ENCODE assay signal across 18 cellular contexts in the genomic region with DNA sequence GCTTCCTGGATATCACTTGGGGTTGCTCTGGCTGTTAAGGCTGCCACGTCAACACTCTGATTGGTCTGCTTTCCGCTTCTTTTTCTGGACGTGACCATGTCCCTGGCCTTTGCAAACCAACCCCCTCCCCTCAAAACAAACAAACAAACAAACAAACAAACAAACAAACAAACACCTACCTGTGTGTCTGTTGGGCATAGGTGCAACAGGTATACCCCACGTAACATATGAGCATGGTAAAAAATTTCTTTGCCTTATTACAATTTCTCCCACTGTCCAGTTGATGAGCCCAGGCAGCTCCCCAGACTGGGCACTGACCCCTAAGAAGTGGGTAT.
DNase-seq lines count a peak whose midpoint lies in the region; ATAC-seq and TF ChIP-seq lines count a peak whose summit lies in the region.
"Had no signal": no experiment of that assay in that cellular context is flagged by ENCODE, and none has a peak within 500 bp of the region (broad histone marks: within the 10 kb centered on the region; RNA-seq: fewer than 3 reads in every experiment).

No MANE protein-coding gene starts in this region.

- peak overlapping the region; percentile 24 for H3K27ac Mint-ChIP-seq in dendritic cell treated with granulocyte-macrophage colony-stimulating factor and Interleukin-4, amounts not matched to agents 40 ng/mL and 50 ng/mL, for 4 days
- H3K27ac Mint-ChIP-seq in mesothelial cell of epicardium = no peak overlapping the region
- H3K27ac Mint-ChIP-seq: activated CD4-positive, alpha-beta T cell treated with anti-CD3 and anti-CD28 coated beads for 36 hours; IgD-negative memory B cell had no signal

- no peak overlapping the region for H2BK120ac ChIP-seq in neuronal stem cell (ENCODE audit: low read depth, low read length)

- H2BK12ac ChIP-seq in neuronal stem cell (ENCODE audit: low read length) = no peak overlapping the region

- TF ChIP-seq CTCF in SK-N-SH (IDR thresholded peaks at IDR 0.05) (no peak), Loucy (conservative IDR thresholded peaks at IDR 0.05; ENCODE audit: low read length) (no peak), mesothelial cell of epicardium (IDR thresholded peaks at IDR 0.05; ENCODE audit: unreplicated experiment) (no peak)

- peaks cover 3% of the 10 kb centered on the region for H3K79me1 ChIP-seq in neuronal stem cell (ENCODE audit: low read depth, low read length)

- TF ChIP-seq EP300 in SK-N-SH (IDR thresholded peaks at IDR 0.05; ENCODE audit: borderline replicate concordance in 1 of 2, low read depth in 1 of 2, low read length in 1 of 2) = no peak

- H4K20me1 ChIP-seq in SK-N-SH (ENCODE audit: insufficient read depth) = no peaks in the 10 kb centered on the region
- H4K20me1 ChIP-seq in Loucy (ENCODE audit: insufficient read depth, low read length, poor library complexity, severe bottlenecking) = no peaks in the 10 kb centered on the region

- H3K27me3 Mint-ChIP-seq in dendritic cell treated with granulocyte-macrophage colony-stimulating factor and Interleukin-4, amounts not matched to agents 40 ng/mL and 50 ng/mL, for 4 days = peaks cover 3% of the 10 kb centered on the region
- H3K27me3 Mint-ChIP-seq in mesothelial cell of epicardium (ENCODE audit: low read depth) = no peaks in the 10 kb centered on the region
- H3K27me3 Mint-ChIP-seq: activated CD4-positive, alpha-beta T cell treated with anti-CD3 and anti-CD28 coated beads for 36 hours; IgD-negative memory B cell had no signal

- H3K4me1 ChIP-seq in SK-N-SH (ENCODE audit: control insufficient read depth in 1 of 2, insufficient read depth in 2 of 2, low read depth in 1 of 2, low read length in 1 of 2) (peaks cover 0 to 2% of the 10 kb centered on the region in 2 experiments; a peak in 2 of 4 replicates), Loucy (ENCODE audit: insufficient read depth, low read length, poor library complexity, severe bottlenecking) (peaks cover 38% of the 10 kb centered on the region), neuronal stem cell (ENCODE audit: control insufficient read depth in 2 of 2, insufficient read depth in 1 of 2, low read depth in 1 of 2, low read length in 2 of 2) (peaks cover 4 to 6% of the 10 kb centered on the region in 2 donors)
- H3K4me1 ChIP-seq: colonic mucosa, Peyer's patch, upper lobe of left lung had no signal

- H3K9me3 ChIP-seq in SK-N-SH (no peaks in the 10 kb centered on the region), Loucy (ENCODE audit: insufficient read depth, low read depth, low read length) (no peaks in the 10 kb centered on the region), neuronal stem cell (replicated peaks in 1 of 2; ENCODE audit: control insufficient read depth in 2 of 2, insufficient read depth in 1 of 2, low read depth in 1 of 2, low read length in 2 of 2) (no peaks in the 10 kb centered on the region)
- H3K9me3 ChIP-seq: colonic mucosa, Peyer's patch, upper lobe of left lung had no signal

- no peak overlapping the region for H2BK15ac ChIP-seq in neuronal stem cell (ENCODE audit: low read length)

- H3K9ac ChIP-seq in SK-N-SH (no peak overlapping the region), Loucy (ENCODE audit: low read depth, low read length, poor library complexity, severe bottlenecking) (peak overlapping the region; percentile 60), neuronal stem cell (ENCODE audit: low read depth, low read length, poor library complexity) (no peak overlapping the region)

- H2AK5ac ChIP-seq in neuronal stem cell (ENCODE audit: low read depth, low read length) = peak overlapping the region; percentile 20

- H3K9me2 ChIP-seq in SK-N-SH (no peaks in the 10 kb centered on the region), Loucy (replicated peaks; ENCODE audit: low read depth, low read length) (no peaks in the 10 kb centered on the region)

- no peak overlapping the region for H3K23ac ChIP-seq in neuronal stem cell (ENCODE audit: low read depth, low read length, poor library complexity)

- H3K79me2 ChIP-seq in SK-N-SH (ENCODE audit: insufficient read depth) (no peaks in the 10 kb centered on the region), Loucy (ENCODE audit: insufficient read depth, low read length) (no peaks in the 10 kb centered on the region)

- no peak overlapping the region for H3K27ac ChIP-seq in SK-N-SH (ENCODE audit: low read depth in 2 of 2, low read length in 1 of 2)
- no peak overlapping the region for H3K27ac ChIP-seq in neuronal stem cell (replicated peaks; ENCODE audit: low read length)
- H3K27ac ChIP-seq: 22Rv1, brain microvascular endothelial cell, colonic mucosa, Peyer's patch, upper lobe of left lung had no signal

- no peak overlapping the region for H3K4me2 ChIP-seq in SK-N-SH
- peak overlapping the region; percentile 73 for H3K4me2 ChIP-seq in Loucy (ENCODE audit: low read depth, low read length, poor library complexity, severe bottlenecking)
- H3K4me2 ChIP-seq in neuronal stem cell (ENCODE audit: insufficient read depth, low read length, poor library complexity, severe bottlenecking) = no peak overlapping the region

- H2AFZ ChIP-seq in SK-N-SH (ENCODE audit: low read depth) (0 out of 2 replicates have a peak overlapping the region, but pooled peaks have one; percentile 68), Loucy (ENCODE audit: low read length) (peak overlapping the region; percentile 90; the same call in 1 of the 2 replicates), neuronal stem cell (ENCODE audit: low read length) (no peak overlapping the region)

- no peak overlapping the region for H2BK5ac ChIP-seq in neuronal stem cell (ENCODE audit: low read length)

- H3K4me1 Mint-ChIP-seq in dendritic cell treated with granulocyte-macrophage colony-stimulating factor and Interleukin-4, amounts not matched to agents 40 ng/mL and 50 ng/mL, for 4 days (ENCODE audit: low read depth) = peaks cover 17% of the 10 kb centered on the region
- H3K4me1 Mint-ChIP-seq in mesothelial cell of epicardium = no peaks in the 10 kb centered on the region
- H3K4me1 Mint-ChIP-seq: IgD-negative memory B cell had no signal

- no peaks in the 10 kb centered on the region for H3K36me3 Mint-ChIP-seq in dendritic cell treated with granulocyte-macrophage colony-stimulating factor and Interleukin-4, amounts not matched to agents 40 ng/mL and 50 ng/mL, for 4 days (ENCODE audit: low read depth)
- H3K36me3 Mint-ChIP-seq in mesothelial cell of epicardium = no peaks in the 10 kb centered on the region

- no peaks in the 10 kb centered on the region for H3F3A ChIP-seq in SK-N-SH (replicated peaks; ENCODE audit: insufficient read depth)
- H3F3A ChIP-seq in Loucy (ENCODE audit: low read depth) = no peaks in the 10 kb centered on the region

- H4K91ac ChIP-seq in neuronal stem cell (ENCODE audit: low read depth, low read length, poor library complexity) = no peak overlapping the region

- CTCF ChIA-PET in SK-N-SH (lab: Yijun Ruan, JAX) = interaction anchor here (1.3 to 1.6 kb wide), 2 partner anchors 9 to 81 kb away, joined by 5 to 13 read pairs; a partner anchor contains a TSS

- no peaks in the 10 kb centered on the region for H3K36me3 ChIP-seq in SK-N-SH (replicated peaks in 1 of 2; ENCODE audit: control insufficient read depth in 1 of 2, insufficient read depth in 2 of 2, low read length in 1 of 2)
- H3K36me3 ChIP-seq in Loucy (ENCODE audit: insufficient read depth, low read length) = no peaks in the 10 kb centered on the region
- H3K36me3 ChIP-seq in neuronal stem cell (replicated peaks in 1 of 2; ENCODE audit: control insufficient read depth in 2 of 2, insufficient read depth in 2 of 2, low read length in 2 of 2) = peaks cover 17 to 93% of the 10 kb centered on the region in 2 donors
- H3K36me3 ChIP-seq: brain microvascular endothelial cell, colonic mucosa, Peyer's patch, upper lobe of left lung had no signal

- no peaks in the 10 kb centered on the region for H3K9me3 Mint-ChIP-seq in dendritic cell treated with granulocyte-macrophage colony-stimulating factor and Interleukin-4, amounts not matched to agents 40 ng/mL and 50 ng/mL, for 4 days
- no peaks in the 10 kb centered on the region for H3K9me3 Mint-ChIP-seq in mesothelial cell of epicardium
- H3K9me3 Mint-ChIP-seq: IgD-negative memory B cell had no signal

- no peak overlapping the region for H3K14ac ChIP-seq in neuronal stem cell (ENCODE audit: low read length)

- POLR2A ChIA-PET in SK-N-SH (lab: Yijun Ruan, JAX) = no interaction called here

- intact Hi-C loops in dendritic cell treated with granulocyte-macrophage colony-stimulating factor and Interleukin-4, amounts not matched to agents 40 ng/mL and 50 ng/mL, for 4 days (cut with micrococcal nuclease) = loop anchor here (10.0 kb wide), 1 partner anchor 97 kb away; no protein-coding TSS in a partner anchor

- H3K4me3 Mint-ChIP-seq in dendritic cell treated with granulocyte-macrophage colony-stimulating factor and Interleukin-4, amounts not matched to agents 40 ng/mL and 50 ng/mL, for 4 days = no peak overlapping the region
- no peak overlapping the region for H3K4me3 Mint-ChIP-seq in mesothelial cell of epicardium
- H3K4me3 Mint-ChIP-seq: activated CD4-positive, alpha-beta T cell treated with anti-CD3 and anti-CD28 coated beads for 36 hours; IgD-negative memory B cell had no signal

- H3K18ac ChIP-seq in neuronal stem cell (ENCODE audit: low read length) = no peak overlapping the region

- ATAC-seq in SK-N-SH treated with all-trans-retinoic acid at 6 μM for 48 hours = no peak

- H3K4me3 ChIP-seq in SK-N-SH (ENCODE audit: low read depth in 2 of 2, low read length in 1 of 2) (no peak overlapping the region), Loucy (ENCODE audit: low read length, poor library complexity, severe bottlenecking) (peak overlapping the region; percentile 52), neuronal stem cell (ENCODE audit: low read length in 2 of 2) (no peak overlapping the region)
- H3K4me3 ChIP-seq: colonic mucosa, lung, Peyer's patch, upper lobe of left lung had no signal

- DNase-seq in SK-N-SH (no peak), neuronal stem cell (ENCODE audit: low spot score) (no peak), mesothelial cell of epicardium (ENCODE audit: low spot score in 2 of 2, unreplicated experiment in 2 of 2) (no peak), NCI-H1694 treated with DMSO at 0.1 percent for 48 hours (lab: John Stamatoyannopoulos, UW) (no peak)
- no peak for DNase-seq in central memory CD4-positive, alpha-beta T cell
- DNase-seq: activated T-cell treated with anti-CD3 and anti-CD28 coated beads, Interleukin-2, amount 50 U/mL, for 1 hour; colonic mucosa; Peyer's patch; small intestine; upper lobe of left lung had no signal

- no peak for TF ChIP-seq RAD21 in SK-N-SH (IDR thresholded peaks at IDR 0.05; ENCODE audit: low read length)

- H3K27me3 ChIP-seq in SK-N-SH (ENCODE audit: insufficient read depth) (no peaks in the 10 kb centered on the region), Loucy (ENCODE audit: insufficient read depth, low read length, poor library complexity, severe bottlenecking) (no peaks in the 10 kb centered on the region), neuronal stem cell (ENCODE audit: control insufficient read depth in 3 of 3, insufficient read depth in 3 of 3, low read depth in 1 of 3, low read length in 3 of 3) (no peaks in the 10 kb centered on the region)
- H3K27me3 ChIP-seq: brain microvascular endothelial cell, colonic mucosa, Peyer's patch, upper lobe of left lung had no signal

- WGBS in SK-N-SH (ENCODE audit: low lambda C conversion rate) = 81% methylated on average over 4 of the region's 4 CpGs
- no CpG with 5 or more reads among the region's 4 CpGs for WGBS in neuronal stem cell (ENCODE audit: extremely low coverage in 2 of 2, insufficient read length in 2 of 2, insufficient replicate concordance in 1 of 2), 2 donors

- H4K8ac ChIP-seq in neuronal stem cell (ENCODE audit: low read depth, low read length) = no peak overlapping the region

- H3K4ac ChIP-seq in neuronal stem cell (ENCODE audit: low read length) = no peak overlapping the region
